Comparison of ENCODE assay signal across 11 cellular contexts in genomic region chr10:103894454-103894853, GRCh38. TPM values are rescaled to one million over a fixed set of nuclear protein-coding genes. Genes with fewer than 3 reads are reported as not detected.
DNase-seq lines count a peak whose midpoint lies in the region; ATAC-seq and TF ChIP-seq lines count a peak whose summit lies in the region.
"Had no signal": no experiment of that assay in that cellular context is flagged by ENCODE, and none has a peak within 500 bp of the region (broad histone marks: within the 10 kb centered on the region; RNA-seq: fewer than 3 reads in every experiment).

No MANE protein-coding gene starts in this region.

- H3K9me3 ChIP-seq in CD4-positive, alpha-beta T cell (ENCODE audit: control insufficient read depth, low read length) = no peaks in the 10 kb centered on the region
- no peaks in the 10 kb centered on the region for H3K9me3 ChIP-seq in RWPE2 (ENCODE audit: severe bottlenecking)
- no peaks in the 10 kb centered on the region for H3K9me3 ChIP-seq in esophagus muscularis mucosa

- no peak for ATAC-seq in CD4-positive, alpha-beta T cell (ENCODE audit: poor library complexity)
- ATAC-seq in RWPE2 (ENCODE audit: low read depth) = peak; percentile 19; the same call in 1 of the 3 replicates
- ATAC-seq in HG03342 (IDR thresholded peaks at IDR 0.05; ENCODE audit: unreplicated experiment) = no peak

- intact Hi-C loops in CD4-positive, alpha-beta T cell (cut with DNase I, micrococcal nuclease) = loop anchor here in 1 of 2 experiments (5.0 kb wide), 1 partner anchor 73 kb away; the partner anchor contains the start of gene SLK
- intact Hi-C loops in esophagus muscularis mucosa (cut with DNase I) = no loop called here

- H3K27me3 Mint-ChIP-seq in CD4-positive, alpha-beta T cell = no peaks in the 10 kb centered on the region
- H3K27me3 Mint-ChIP-seq in nephron (ENCODE audit: low read depth) = no peaks in the 10 kb centered on the region

- TF ChIP-seq POLR2A in esophagus muscularis mucosa (IDR thresholded peaks at IDR 0.05; ENCODE audit: low read depth) = no peak

- WGBS in esophagus muscularis mucosa = 32% methylated on average over 4 of the region's 4 CpGs

- no peak for TF ChIP-seq EP300 in esophagus muscularis mucosa (IDR thresholded peaks at IDR 0.05)

- POLR2A ChIA-PET in CD4-positive, alpha-beta T cell (lab: Charles Lee) = interaction anchor here (1.2 to 1.6 kb wide), 4 partner anchors 20 to 227 kb away, joined by 4 to 5 read pairs (median 5); partner anchors contain the start of genes SFR1 and STN1

- no peak for TF ChIP-seq CTCF in CD4-positive, alpha-beta T cell (IDR thresholded peaks at IDR 0.05)
- TF ChIP-seq CTCF in RWPE2 (IDR thresholded peaks at IDR 0.05; ENCODE audit: poor library complexity, severe bottlenecking) (no peak), esophagus muscularis mucosa (IDR thresholded peaks at IDR 0.05) (no peak), nephron (IDR thresholded peaks at IDR 0.05; ENCODE audit: unreplicated experiment in 3 of 3) (no peak)

- H3K27me3 ChIP-seq in CD4-positive, alpha-beta T cell (ENCODE audit: control insufficient read depth, insufficient read depth, low read length) = no peaks in the 10 kb centered on the region
- H3K27me3 ChIP-seq in RWPE2 (ENCODE audit: insufficient read depth, poor library complexity, severe bottlenecking) (no peaks in the 10 kb centered on the region), esophagus muscularis mucosa (no peaks in the 10 kb centered on the region)

- no peaks in the 10 kb centered on the region for H3K9me3 Mint-ChIP-seq in CD4-positive, alpha-beta T cell
- no peaks in the 10 kb centered on the region for H3K9me3 Mint-ChIP-seq in nephron

- H3K27ac Mint-ChIP-seq in CD4-positive, alpha-beta T cell = peak overlapping the region; percentile 75
- H3K27ac Mint-ChIP-seq in nephron = peak overlapping the region; percentile 77 to 93 (median 89)

- peaks cover 70% of the 10 kb centered on the region for H3K36me3 ChIP-seq in RWPE2 (ENCODE audit: low read depth)
- peaks cover 23 to 66% (median 51%) of the 10 kb centered on the region in 4 donors for H3K36me3 ChIP-seq in esophagus muscularis mucosa

- H3K4me1 ChIP-seq in RWPE2 (ENCODE audit: insufficient read depth, poor library complexity, severe bottlenecking) = peaks cover 37% of the 10 kb centered on the region
- peaks cover 30 to 53% (median 36%) of the 10 kb centered on the region in 4 donors for H3K4me1 ChIP-seq in esophagus muscularis mucosa

- H3K36me3 Mint-ChIP-seq in CD4-positive, alpha-beta T cell (ENCODE audit: low read depth) = peaks cover 98% of the 10 kb centered on the region
- H3K36me3 Mint-ChIP-seq in nephron (ENCODE audit: low read depth) = peaks cover 38% of the 10 kb centered on the region

- DNase-seq in CD4-positive, alpha-beta T cell = no peak
- DNase-seq in RWPE2 (ENCODE audit: low spot score) (no peak), esophagus muscularis mucosa (ENCODE audit: extremely low spot score) (no peak), T1000 (lab: John Stamatoyannopoulos, UW) (no peak), NCI-H2081 (lab: John Stamatoyannopoulos, UW) (no peak), C1 segment of cervical spinal cord (lab: John Stamatoyannopoulos, UW) (no peak)
- DNase-seq: activated effector memory CD4-positive, alpha-beta T cell treated with anti-CD3 and anti-CD28 coated beads, Interleukin-2, amount 50 U/mL, for 16 hours; NCI-H524 treated with DMSO at 0.1 percent for 48 hours; trophoblast cell had no signal

- H3K4me1 Mint-ChIP-seq in CD4-positive, alpha-beta T cell (ENCODE audit: low read depth) = peaks cover 35% of the 10 kb centered on the region
- H3K4me1 Mint-ChIP-seq in nephron = peaks cover 40% of the 10 kb centered on the region

- CTCF ChIA-PET in CD4-positive, alpha-beta T cell (lab: Charles Lee) = interaction anchor here (1.1 kb wide), 1 partner anchor 13 kb away, joined by 3 read pairs; no protein-coding TSS in a partner anchor

- H3K4me3 ChIP-seq in RWPE2 (ENCODE audit: severe bottlenecking) (no peak overlapping the region), esophagus muscularis mucosa (no peak overlapping the region)

- no peak overlapping the region for H3K4me3 Mint-ChIP-seq in CD4-positive, alpha-beta T cell
- peak overlapping the region; percentile 9 to 32 (median 9) for H3K4me3 Mint-ChIP-seq in nephron

- H3K27ac ChIP-seq in CD4-positive, alpha-beta T cell (ENCODE audit: low read depth, low read length) = no peak overlapping the region
- H3K27ac ChIP-seq in RWPE2 (ENCODE audit: poor library complexity, severe bottlenecking) (peak overlapping the region; percentile 67), esophagus muscularis mucosa (replicated peaks in 1 of 4) (peak overlapping the region; percentile 58 to 74 (median 66))

RNA-seq across cellular contexts. Expression of gene STN1, which starts 23.5 kb away (rescaled TPM):
- 10 to 100 TPM; 13.0 to 13.4 TPM for total RNA-seq in CD4-positive, alpha-beta T cell
- 10 to 100 TPM; 18.7 to 27.7 (median 24.9) TPM for total RNA-seq in esophagus muscularis mucosa

RNA-seq across cellular contexts. Expression of gene SH3PXD2A, which starts 39.1 kb away (rescaled TPM):
- 1 to 10 TPM; 6.9 to 7.0 TPM for total RNA-seq in CD4-positive, alpha-beta T cell
- 10 to 100 TPM; 30.5 to 69.3 (median 40.0) TPM for total RNA-seq in esophagus muscularis mucosa
